ENCODE assay signal across 8 cellular contexts in the genomic region with DNA sequence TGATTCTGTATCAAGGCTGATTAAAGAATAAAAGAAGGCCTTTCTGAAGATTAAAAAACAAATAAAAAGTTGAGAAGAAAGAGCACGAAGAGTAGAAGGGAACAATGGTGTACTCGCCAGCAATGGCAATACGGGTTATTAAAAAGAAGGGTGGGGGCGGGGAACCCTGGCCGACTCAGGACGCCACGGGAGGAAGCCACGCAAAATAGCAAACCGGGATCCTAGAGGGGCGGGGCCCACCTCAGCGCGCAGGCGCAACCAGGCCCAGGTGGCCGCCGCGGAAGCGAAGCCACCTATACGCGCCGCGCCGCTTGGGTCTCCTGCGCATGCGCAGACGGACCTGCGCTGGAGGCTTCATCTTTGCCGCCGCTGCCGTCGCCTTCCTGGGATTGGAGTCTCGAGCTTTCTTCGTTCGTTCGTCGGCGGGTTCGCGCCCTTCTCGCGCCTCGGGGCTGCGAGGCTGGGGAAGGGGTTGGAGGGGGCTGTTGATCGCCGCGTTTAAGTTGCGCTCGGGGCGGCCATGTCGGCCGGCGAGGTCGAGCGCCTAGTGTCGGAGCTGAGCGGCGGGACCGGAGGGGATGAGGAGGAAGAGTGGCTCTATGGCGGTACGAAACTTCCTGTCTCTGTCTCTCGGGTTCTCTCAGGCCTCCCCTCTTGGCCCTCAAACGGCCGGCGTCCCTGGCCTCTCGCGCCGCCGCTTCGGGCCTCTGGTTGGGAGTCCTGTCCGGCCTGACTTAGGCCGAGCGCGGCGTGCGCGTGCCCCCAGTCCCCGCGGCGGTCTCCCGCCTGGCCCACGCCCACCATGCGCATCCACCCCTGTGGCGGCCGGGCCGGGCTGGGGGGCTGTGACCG. TPM values are rescaled to one million over a fixed set of nuclear protein-coding genes. Genes with fewer than 3 reads are reported as not detected.
DNase-seq lines count a peak whose midpoint lies in the region; ATAC-seq and TF ChIP-seq lines count a peak whose summit lies in the region.

A gene with protein sequence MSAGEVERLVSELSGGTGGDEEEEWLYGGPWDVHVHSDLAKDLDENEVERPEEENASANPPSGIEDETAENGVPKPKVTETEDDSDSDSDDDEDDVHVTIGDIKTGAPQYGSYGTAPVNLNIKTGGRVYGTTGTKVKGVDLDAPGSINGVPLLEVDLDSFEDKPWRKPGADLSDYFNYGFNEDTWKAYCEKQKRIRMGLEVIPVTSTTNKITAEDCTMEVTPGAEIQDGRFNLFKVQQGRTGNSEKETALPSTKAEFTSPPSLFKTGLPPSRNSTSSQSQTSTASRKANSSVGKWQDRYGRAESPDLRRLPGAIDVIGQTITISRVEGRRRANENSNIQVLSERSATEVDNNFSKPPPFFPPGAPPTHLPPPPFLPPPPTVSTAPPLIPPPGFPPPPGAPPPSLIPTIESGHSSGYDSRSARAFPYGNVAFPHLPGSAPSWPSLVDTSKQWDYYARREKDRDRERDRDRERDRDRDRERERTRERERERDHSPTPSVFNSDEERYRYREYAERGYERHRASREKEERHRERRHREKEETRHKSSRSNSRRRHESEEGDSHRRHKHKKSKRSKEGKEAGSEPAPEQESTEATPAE (plus strand): TSS at position 323 of the 852 bp plus-strand sequence. CDS start 198 bp downstream, at position 521.

- H3K27me3 Mint-ChIP-seq in activated T-helper 2 cell treated with anti-CD3 and anti-CD28 coated beads, Interferon-gamma antibody, Interleukin-2, Interleukin-4, amounts not matched to agents 10 μg/mL and 5 μg/mL and 100 μg/mL, durations not matched to agents 14 hours and 24 hours and 36 hours (ENCODE audit: low read depth), result peaks cover 5% of the 10 kb centered on the region
- H3K27me3 Mint-ChIP-seq in naive thymus-derived CD8-positive, alpha-beta T cell, result peaks cover under 1 to 9% (median 6%) of the 10 kb centered on the region in 5 donors

- peaks cover 51% of the 10 kb centered on the region for H3K79me2 ChIP-seq in DOHH2 (ENCODE audit: control insufficient read depth, low read length)
- peaks cover 51% of the 10 kb centered on the region for H3K79me2 ChIP-seq in GM23248 (ENCODE audit: insufficient read depth)

- H3K4me3 ChIP-seq in DOHH2 (ENCODE audit: low read length) (peak within 1 kb of the TSS; percentile 96), GM23248 (peak within 1 kb of the TSS; percentile 93), fibroblast of mammary gland (ENCODE audit: control insufficient read depth, low read depth, low read length) (peak within 1 kb of the TSS; percentile 79)

- H3K4me2 ChIP-seq in DOHH2 (ENCODE audit: low read length) (peak within 1 kb of the TSS; percentile 91), GM23248 (ENCODE audit: unreplicated experiment) (peak within 1 kb of the TSS; percentile 91)

- ATAC-seq in naive thymus-derived CD8-positive, alpha-beta T cell, result peak; percentile 93 to 94

- peaks cover 14% of the 10 kb centered on the region for H3K36me3 Mint-ChIP-seq in activated T-helper 2 cell treated with anti-CD3 and anti-CD28 coated beads, Interferon-gamma antibody, Interleukin-2, Interleukin-4, amounts not matched to agents 10 μg/mL and 5 μg/mL and 100 μg/mL, durations not matched to agents 14 hours and 24 hours and 36 hours (ENCODE audit: low read depth)
- H3K36me3 Mint-ChIP-seq in naive thymus-derived CD8-positive, alpha-beta T cell, result peaks cover 0 to 16% (median 3%) of the 10 kb centered on the region in 3 donors

- in situ Hi-C loops in GM23248 (cut with MboI), result no loop called here

- H3K9me2 ChIP-seq in DOHH2 (replicated peaks; ENCODE audit: control insufficient read depth, low read length) (no peaks in the 10 kb centered on the region), GM23248 (ENCODE audit: insufficient read depth) (no peaks in the 10 kb centered on the region)

- H3K4me1 ChIP-seq in DOHH2 (ENCODE audit: control insufficient read depth, low read length) (peaks cover 25% of the 10 kb centered on the region), GM23248 (ENCODE audit: insufficient read depth) (peaks cover 29% of the 10 kb centered on the region)

- H3K27ac ChIP-seq in DOHH2 (ENCODE audit: low read depth, low read length), result peak within 1 kb of the TSS; percentile 69
- peak within 1 kb of the TSS; percentile 69 for H3K27ac ChIP-seq in GM23248

- peaks cover 25% of the 10 kb centered on the region for H3K4me1 Mint-ChIP-seq in activated T-helper 2 cell treated with anti-CD3 and anti-CD28 coated beads, Interferon-gamma antibody, Interleukin-2, Interleukin-4, amounts not matched to agents 10 μg/mL and 5 μg/mL and 100 μg/mL, durations not matched to agents 14 hours and 24 hours and 36 hours (ENCODE audit: low read depth)
- H3K4me1 Mint-ChIP-seq in naive thymus-derived CD8-positive, alpha-beta T cell, result peaks cover 12 to 46% (median 40%) of the 10 kb centered on the region in 4 donors

- peak within 1 kb of the TSS; percentile 90 for H2AFZ ChIP-seq in GM23248

- peak within 1 kb of the TSS; percentile 97 for H3K4me3 Mint-ChIP-seq in activated T-helper 2 cell treated with anti-CD3 and anti-CD28 coated beads, Interferon-gamma antibody, Interleukin-2, Interleukin-4, amounts not matched to agents 10 μg/mL and 5 μg/mL and 100 μg/mL, durations not matched to agents 14 hours and 24 hours and 36 hours (ENCODE audit: low read depth)
- peak within 1 kb of the TSS; percentile 95 to 100 (median 99) for H3K4me3 Mint-ChIP-seq in naive thymus-derived CD8-positive, alpha-beta T cell

- peak within 1 kb of the TSS; percentile 92 for H3K27ac Mint-ChIP-seq in activated T-helper 2 cell treated with anti-CD3 and anti-CD28 coated beads, Interferon-gamma antibody, Interleukin-2, Interleukin-4, amounts not matched to agents 10 μg/mL and 5 μg/mL and 100 μg/mL, durations not matched to agents 14 hours and 24 hours and 36 hours
- peak within 1 kb of the TSS; percentile 97 to 100 (median 99) for H3K27ac Mint-ChIP-seq in naive thymus-derived CD8-positive, alpha-beta T cell

- H3K9me3 ChIP-seq in DOHH2 (ENCODE audit: control insufficient read depth, insufficient read depth, low read length) (no peaks in the 10 kb centered on the region), GM23248 (ENCODE audit: low read depth) (no peaks in the 10 kb centered on the region)

- peak within 1 kb of the TSS; percentile 90 for H3K9ac ChIP-seq in GM23248

- H4K20me1 ChIP-seq in DOHH2 (ENCODE audit: control insufficient read depth, insufficient read depth, low read depth, low read length) (peaks cover 21% of the 10 kb centered on the region), GM23248 (ENCODE audit: insufficient read depth) (no peaks in the 10 kb centered on the region)

- DNase-seq in GM23248, result peak; percentile 94
- peak; percentile 98 for DNase-seq in Kasumi-1 (lab: John Stamatoyannopoulos, UW)
- peak; percentile 83 for DNase-seq in RPMI7951 (ENCODE audit: low read depth)
- DNase-seq in activated T-helper 2 cell treated with anti-CD3 and anti-CD28 coated beads, Interferon-gamma antibody, Interleukin-2, Interleukin-4, amounts not matched to agents 10 μg/mL and 5 μg/mL and 100 μg/mL, durations not matched to agents 14 hours and 24 hours and 36 hours (ENCODE audit: low spot score), result peak; percentile 94
- peak; percentile 87 for DNase-seq in fibroblast of mammary gland (ENCODE audit: low read depth)
- DNase-seq in naive thymus-derived CD8-positive, alpha-beta T cell, result peak; percentile 91 to 98 (median 96)
- DNase-seq in stimulated activated naive CD4-positive, alpha-beta T cell (lab: John Stamatoyannopoulos, UW), result peak; percentile 90 to 97 (median 94)

- no peaks in the 10 kb centered on the region for H3K27me3 ChIP-seq in DOHH2 (ENCODE audit: control insufficient read depth, low read length)
- no peaks in the 10 kb centered on the region for H3K27me3 ChIP-seq in GM23248 (replicated peaks; ENCODE audit: insufficient read depth)

- H3F3A ChIP-seq in DOHH2 (ENCODE audit: control insufficient read depth, insufficient read depth) (no peaks in the 10 kb centered on the region), GM23248 (ENCODE audit: insufficient read depth) (peaks cover 3% of the 10 kb centered on the region; the same call in 1 of the 2 replicates)

- H3K36me3 ChIP-seq in DOHH2 (ENCODE audit: control insufficient read depth, low read length), result peaks cover 48% of the 10 kb centered on the region
- H3K36me3 ChIP-seq in GM23248 (ENCODE audit: low read depth), result peaks cover 20% of the 10 kb centered on the region; the same call in 1 of the 2 replicates

- intact Hi-C loops in activated T-helper 2 cell treated with anti-CD3 and anti-CD28 coated beads, Interferon-gamma antibody, Interleukin-2, Interleukin-4, amounts not matched to agents 10 μg/mL and 5 μg/mL and 100 μg/mL, durations not matched to agents 14 hours and 24 hours and 36 hours (cut with micrococcal nuclease), result loop anchor here (1.0 to 10.0 kb wide), 6 partner anchors 11 to 1535 kb away; a partner anchor contains a TSS

- POLR2A ChIA-PET in naive thymus-derived CD8-positive, alpha-beta T cell (lab: Charles Lee), result interaction anchor here (0.8 to 3.1 kb wide), 5 partner anchors 11 to 686 kb away, joined by 3 to 23 read pairs (median 3); a partner anchor contains a TSS

- no peaks in the 10 kb centered on the region for H3K9me3 Mint-ChIP-seq in activated T-helper 2 cell treated with anti-CD3 and anti-CD28 coated beads, Interferon-gamma antibody, Interleukin-2, Interleukin-4, amounts not matched to agents 10 μg/mL and 5 μg/mL and 100 μg/mL, durations not matched to agents 14 hours and 24 hours and 36 hours
- H3K9me3 Mint-ChIP-seq in naive thymus-derived CD8-positive, alpha-beta T cell, result no peaks in the 10 kb centered on the region

- TF ChIP-seq CTCF in DOHH2 (IDR thresholded peaks at IDR 0.05; ENCODE audit: low read depth, low read length, poor library complexity, severe bottlenecking) (no peak), fibroblast of mammary gland (conservative IDR thresholded peaks at IDR 0.05; ENCODE audit: control insufficient read depth, insufficient read depth, low read depth, low read length) (no peak)

- 1% methylated on average over 66 to 76 of the region's 85 CpGs for WGBS in GM23248 (ENCODE audit: low coverage in 1 of 2, low lambda C conversion rate in 2 of 2, missing lambda C conversion rate in 2 of 2), 2 experiments

RNA-seq across cellular contexts. Expression of the gene that starts here (rescaled TPM):
- 55.2 and 62.5 TPM in 2 replicates for total RNA-seq in GM23248 (2014; rRNA removed; shearing (Covaris generic))
- polyA plus RNA-seq in GM23248 (2016; fragmentation: Nextera tagmentation; extraction: Ambion mirVana), result 66.5 and 67.6 TPM in 2 replicates
- 45.8 and 52.7 TPM in 2 replicates for total RNA-seq in RPMI7951 (2014; rRNA removed; shearing (Covaris generic))
- 95.0 and 99.2 TPM in 2 replicates for total RNA-seq in activated T-helper 2 cell treated with anti-CD3 and anti-CD28 coated beads, Interferon-gamma antibody, Interleukin-2, Interleukin-4, amounts not matched to agents 10 μg/mL and 5 μg/mL and 100 μg/mL, durations not matched to agents 14 hours and 24 hours and 36 hours
- total RNA-seq in naive thymus-derived CD8-positive, alpha-beta T cell, result 10 to 100 TPM; 88.0 to 91.7 TPM
- 10 to 100 TPM; 55.3 to 72.2 (median 65.7) TPM for polyA plus RNA-seq in naive thymus-derived CD8-positive, alpha-beta T cell

Comparison
In these comparisons a context has a peak if more than half of its experiments do, and no peak if none do; other contexts are left out.
1. Peak in every context shown above with its lines: DNase-seq, ATAC-seq, H3K4me3 ChIP-seq and H3K27ac ChIP-seq.